ENCODE assay signal across 12 cellular contexts in genomic region chr20:33773412-33774089, GRCh38. TPM values are rescaled to one million over a fixed set of nuclear protein-coding genes. Genes with fewer than 3 reads are reported as not detected.
DNase-seq lines count a peak whose midpoint lies in the region; ATAC-seq and TF ChIP-seq lines count a peak whose summit lies in the region.
"Had no signal": no experiment of that assay in that cellular context is flagged by ENCODE, and none has a peak within 500 bp of the region (broad histone marks: within the 10 kb centered on the region; RNA-seq: fewer than 3 reads in every experiment).

No MANE protein-coding gene starts in this region.

- H3K9me3 Mint-ChIP-seq in nephron progenitor cell: no peaks in the 10 kb centered on the region

- H3K9ac ChIP-seq in OCI-LY1 (ENCODE audit: low read length): no peak overlapping the region

- H3K36me3 ChIP-seq in OCI-LY1 (ENCODE audit: insufficient read depth, low read length): no peaks in the 10 kb centered on the region
- H3K36me3 ChIP-seq in upper lobe of right lung: peaks cover 12% of the 10 kb centered on the region
- H3K36me3 ChIP-seq: adrenal gland had no signal

- no peak for TF ChIP-seq CTCF in GM10248 (IDR thresholded peaks at IDR 0.05; ENCODE audit: control extremely low read depth, extremely low read depth, low read depth, missing control alignments)
- no peak for TF ChIP-seq CTCF in OCI-LY1 (IDR thresholded peaks at IDR 0.05; ENCODE audit: low read length)
- no peak for TF ChIP-seq CTCF in upper lobe of right lung (IDR thresholded peaks at IDR 0.05)
- no peak for TF ChIP-seq CTCF in nephron progenitor cell (IDR thresholded peaks at IDR 0.05)

- intact Hi-C loops in upper lobe of right lung (cut with DNase I): no loop called here

- no peak overlapping the region for H3K4me3 ChIP-seq in OCI-LY1 (ENCODE audit: low read depth, low read length, poor library complexity, severe bottlenecking)
- no peak overlapping the region for H3K4me3 ChIP-seq in upper lobe of right lung
- H3K4me3 ChIP-seq: adrenal gland, esophagus squamous epithelium had no signal

- DNase-seq in GM10248 (ENCODE audit: extremely low spot score) (peak; percentile 80), A172 (ENCODE audit: low spot score) (no peak), upper lobe of right lung (no peak), HK-2 (ENCODE audit: unreplicated experiment) (no peak), nephron progenitor cell (no peak)
- DNase-seq: adrenal gland, esophagus squamous epithelium, NCI-H524 treated with DMSO at 0.1 percent for 48 hours, T1000 had no signal

- no peaks in the 10 kb centered on the region; the same call in 1 of the 2 replicates for H3F3A ChIP-seq in OCI-LY1 (ENCODE audit: insufficient read depth, low read length)

- H3K4me1 ChIP-seq in OCI-LY1 (ENCODE audit: insufficient read depth, low read length, severe bottlenecking) (peaks cover 29% of the 10 kb centered on the region), upper lobe of right lung (no peaks in the 10 kb centered on the region)
- H3K4me1 ChIP-seq: adrenal gland had no signal

- H3K27ac Mint-ChIP-seq in nephron progenitor cell: no peak overlapping the region

- no peak overlapping the region for H2AFZ ChIP-seq in OCI-LY1 (ENCODE audit: low read length)

- no peaks in the 10 kb centered on the region for H3K9me3 ChIP-seq in OCI-LY1 (ENCODE audit: low read length)
- no peaks in the 10 kb centered on the region for H3K9me3 ChIP-seq in upper lobe of right lung
- H3K9me3 ChIP-seq: adrenal gland, esophagus squamous epithelium had no signal

- H3K4me2 ChIP-seq in OCI-LY1 (ENCODE audit: low read length): no peak overlapping the region

- H3K27ac ChIP-seq in OCI-LY1 (ENCODE audit: low read depth, low read length, poor library complexity, severe bottlenecking) (peak overlapping the region; percentile 62), upper lobe of right lung (no peak overlapping the region)
- H3K27ac ChIP-seq: adrenal gland, esophagus squamous epithelium had no signal

- H4K20me1 ChIP-seq in OCI-LY1 (ENCODE audit: insufficient read depth, low read length): no peaks in the 10 kb centered on the region

- POLR2A ChIA-PET in GM10248 (lab: Yijun Ruan, JAX): no interaction called here

- H3K36me3 Mint-ChIP-seq in nephron progenitor cell (ENCODE audit: low read depth): no peaks in the 10 kb centered on the region

- ATAC-seq in GM18858 (IDR thresholded peaks at IDR 0.05; ENCODE audit: unreplicated experiment): peak; percentile 54
- peak; percentile 53 for ATAC-seq in HG02623 (IDR thresholded peaks at IDR 0.05; ENCODE audit: unreplicated experiment)
- no peak for ATAC-seq in upper lobe of right lung

- H3K79me2 ChIP-seq in OCI-LY1 (ENCODE audit: insufficient read depth, low read length): no peaks in the 10 kb centered on the region

- CTCF ChIA-PET in GM10248 (lab: Yijun Ruan, JAX): interaction anchor here (1.2 to 1.8 kb wide), 2 partner anchors 10 to 19 kb away, joined by 5 to 6 read pairs; no protein-coding TSS in a partner anchor

- H3K4me3 Mint-ChIP-seq in nephron progenitor cell: no peak overlapping the region

- no peaks in the 10 kb centered on the region for H3K27me3 Mint-ChIP-seq in nephron progenitor cell (ENCODE audit: low read depth, poor library complexity)

- no peaks in the 10 kb centered on the region for H3K27me3 ChIP-seq in OCI-LY1 (ENCODE audit: insufficient read depth, low read length)
- no peaks in the 10 kb centered on the region for H3K27me3 ChIP-seq in upper lobe of right lung
- H3K27me3 ChIP-seq: adrenal gland, esophagus squamous epithelium had no signal

- H3K9me2 ChIP-seq in OCI-LY1 (ENCODE audit: low read depth, low read length): no peaks in the 10 kb centered on the region

- H3K4me1 Mint-ChIP-seq in nephron progenitor cell: no peaks in the 10 kb centered on the region

RNA-seq across cellular contexts. Expression of gene CHMP4B, which starts 37.6 kb away (rescaled TPM):
- total RNA-seq in A172 (2014; rRNA removed; shearing (Covaris generic)): 74.7 and 86.5 TPM in 2 replicates
- 86.6 TPM for total RNA-seq in upper lobe of right lung

RNA-seq across cellular contexts. Expression of gene ZNF341, which starts 41.8 kb away (rescaled TPM):
- 0.81 and 1.6 TPM in 2 replicates for total RNA-seq in A172 (2014; rRNA removed; shearing (Covaris generic))
- 4.8 TPM for total RNA-seq in upper lobe of right lung

RNA-seq across cellular contexts. Expression of gene PXMP4, which starts 53.4 kb away (rescaled TPM):
- total RNA-seq in A172 (2014; rRNA removed; shearing (Covaris generic)): 10.2 and 11.2 TPM in 2 replicates
- total RNA-seq in upper lobe of right lung: 35.6 TPM
